ENCODE assay signal across 17 cellular contexts in genomic region chr6:43985329-43985728, GRCh38.
DNase-seq lines count a peak whose midpoint lies in the region; ATAC-seq and TF ChIP-seq lines count a peak whose summit lies in the region.
"Had no signal": no experiment of that assay in that cellular context is flagged by ENCODE, and none has a peak within 500 bp of the region (broad histone marks: within the 10 kb centered on the region; RNA-seq: fewer than 3 reads in every experiment).

No MANE protein-coding gene starts in this region.

- H3K23ac ChIP-seq in neuronal stem cell (ENCODE audit: low read depth, low read length, poor library complexity): no peak overlapping the region

- H3K4me1 Mint-ChIP-seq in stimulated activated naive B cell treated with anti-CD40 and anti-IgM and Interleukin-4, amounts not matched to agents 10 μg/mL and 1 μg/mL and 100 μg/mL, for 72 hours: no peaks in the 10 kb centered on the region

- H3K18ac ChIP-seq in neuronal stem cell (ENCODE audit: low read length): peak overlapping the region; percentile 85

- no peak overlapping the region for H2BK15ac ChIP-seq in neuronal stem cell (ENCODE audit: low read length)

- no peak for TF ChIP-seq POLR2A in body of pancreas (IDR thresholded peaks at IDR 0.05)

- peak; percentile 54 for DNase-seq in COLO668 (lab: John Stamatoyannopoulos, UW; ENCODE audit: unreplicated experiment)
- DNase-seq in H7: peak; percentile 23
- peak; percentile 58 to 80 (median 80) for DNase-seq in body of pancreas
- DNase-seq in neuronal stem cell (ENCODE audit: low spot score): no peak
- no peak for DNase-seq in activated T-cell treated with anti-CD3 and anti-CD28 coated beads, Interleukin-2, amount 50 U/mL, for 1 hour
- no peak for DNase-seq in RKO (ENCODE audit: low spot score)
- no peak for DNase-seq in stimulated activated naive B cell treated with anti-CD40 and anti-IgM and Interleukin-4, amounts not matched to agents 10 μg/mL and 1 μg/mL and 100 μg/mL, for 72 hours
- DNase-seq: C1 segment of cervical spinal cord, GDM1, KBM-7, NCI-H187 treated with DMSO at 0.1 percent for 48 hours, NCI-H2171 treated with DMSO at 0.1 percent for 48 hours, NCI-H446, NCI-H82, RPMI8226, SHP77 treated with DMSO at 0.1 percent for 48 hours, SK-N-SH had no signal

- no peaks in the 10 kb centered on the region for H3K79me1 ChIP-seq in neuronal stem cell (ENCODE audit: low read depth, low read length)

- WGBS in body of pancreas, 2 donors: 13 to 28% methylated on average over 2 of the region's 2 CpGs
- WGBS in neuronal stem cell (ENCODE audit: extremely low coverage in 2 of 2, insufficient read length in 2 of 2, insufficient replicate concordance in 1 of 2), 2 donors: no CpG with 5 or more reads among the region's 2 CpGs

- H2BK5ac ChIP-seq in neuronal stem cell (ENCODE audit: low read length): no peak overlapping the region

- intact Hi-C loops in body of pancreas (cut with DNase I): no loop called here

- no peak overlapping the region for H3K14ac ChIP-seq in neuronal stem cell (ENCODE audit: low read length)

- no peak overlapping the region for H2AFZ ChIP-seq in neuronal stem cell (ENCODE audit: low read length)

- H3K4me3 ChIP-seq in H7 (ENCODE audit: insufficient read depth, low read depth, low read length): no peak overlapping the region
- no peak overlapping the region for H3K4me3 ChIP-seq in body of pancreas
- H3K4me3 ChIP-seq in neuronal stem cell (ENCODE audit: low read length in 2 of 2): no peak overlapping the region

- H3K27ac ChIP-seq in body of pancreas (peak overlapping the region; percentile 74 to 90 (median 86)), neuronal stem cell (replicated peaks; ENCODE audit: low read length) (no peak overlapping the region)

- no peak overlapping the region for H2BK120ac ChIP-seq in neuronal stem cell (ENCODE audit: low read depth, low read length)

- ATAC-seq in body of pancreas: peak; percentile 84
- ATAC-seq in stimulated activated naive B cell treated with anti-CD40 and anti-IgM and Interleukin-4, amounts not matched to agents 10 μg/mL and 1 μg/mL and 100 μg/mL, for 72 hours (replicated peaks): no peak

- H4K8ac ChIP-seq in neuronal stem cell (ENCODE audit: low read depth, low read length): no peak overlapping the region

- H3K4me3 Mint-ChIP-seq in stimulated activated naive B cell treated with anti-CD40 and anti-IgM and Interleukin-4, amounts not matched to agents 10 μg/mL and 1 μg/mL and 100 μg/mL, for 72 hours: no peak overlapping the region

- H3K27me3 Mint-ChIP-seq in stimulated activated naive B cell treated with anti-CD40 and anti-IgM and Interleukin-4, amounts not matched to agents 10 μg/mL and 1 μg/mL and 100 μg/mL, for 72 hours: peaks cover 22 to 26% of the 10 kb centered on the region in 2 donors

- no peaks in the 10 kb centered on the region for H3K9me3 Mint-ChIP-seq in stimulated activated naive B cell treated with anti-CD40 and anti-IgM and Interleukin-4, amounts not matched to agents 10 μg/mL and 1 μg/mL and 100 μg/mL, for 72 hours

- no peaks in the 10 kb centered on the region for H3K36me3 ChIP-seq in H7 (replicated peaks; ENCODE audit: control insufficient read depth, insufficient read depth, low read length)
- H3K36me3 ChIP-seq in body of pancreas (replicated peaks in 1 of 2; ENCODE audit: insufficient read depth in 1 of 2, low read depth in 2 of 2): no peaks in the 10 kb centered on the region
- H3K36me3 ChIP-seq in neuronal stem cell (replicated peaks in 1 of 2; ENCODE audit: control insufficient read depth in 2 of 2, insufficient read depth in 2 of 2, low read length in 2 of 2): no peaks in the 10 kb centered on the region

- H2BK12ac ChIP-seq in neuronal stem cell (ENCODE audit: low read length): no peak overlapping the region

- H3K4ac ChIP-seq in neuronal stem cell (ENCODE audit: low read length): no peak overlapping the region

- peak overlapping the region; percentile 78 for H2AK5ac ChIP-seq in neuronal stem cell (ENCODE audit: low read depth, low read length)

- peak overlapping the region; percentile 25 for H4K91ac ChIP-seq in neuronal stem cell (ENCODE audit: low read depth, low read length, poor library complexity)

- no peak overlapping the region for H3K9ac ChIP-seq in neuronal stem cell (ENCODE audit: low read depth, low read length, poor library complexity)
- H3K9ac ChIP-seq: SK-N-SH had no signal

- H3K27me3 ChIP-seq in H7 (ENCODE audit: control insufficient read depth, insufficient read depth, low read length) (no peaks in the 10 kb centered on the region; the same call in none of the 2 replicates), body of pancreas (no peaks in the 10 kb centered on the region), neuronal stem cell (ENCODE audit: control insufficient read depth in 3 of 3, insufficient read depth in 3 of 3, low read depth in 1 of 3, low read length in 3 of 3) (peaks cover 0 to 68% (median 0%) of the 10 kb centered on the region in 3 experiments)

- no peak overlapping the region for H3K27ac Mint-ChIP-seq in stimulated activated naive B cell treated with anti-CD40 and anti-IgM and Interleukin-4, amounts not matched to agents 10 μg/mL and 1 μg/mL and 100 μg/mL, for 72 hours

- H3K36me3 Mint-ChIP-seq in stimulated activated naive B cell treated with anti-CD40 and anti-IgM and Interleukin-4, amounts not matched to agents 10 μg/mL and 1 μg/mL and 100 μg/mL, for 72 hours: no peaks in the 10 kb centered on the region

- no peak for TF ChIP-seq CTCF in body of pancreas (IDR thresholded peaks at IDR 0.05)

- H3K9me3 ChIP-seq in body of pancreas (no peaks in the 10 kb centered on the region), neuronal stem cell (replicated peaks in 1 of 2; ENCODE audit: control insufficient read depth in 2 of 2, insufficient read depth in 1 of 2, low read depth in 1 of 2, low read length in 2 of 2) (no peaks in the 10 kb centered on the region)
- H3K9me3 ChIP-seq: SK-N-SH had no signal

- H3K4me1 ChIP-seq in body of pancreas: peaks cover 60% of the 10 kb centered on the region
- H3K4me1 ChIP-seq in neuronal stem cell (ENCODE audit: control insufficient read depth in 2 of 2, insufficient read depth in 1 of 2, low read depth in 1 of 2, low read length in 2 of 2): peaks cover 3 to 13% of the 10 kb centered on the region in 2 donors

- H3K4me2 ChIP-seq in neuronal stem cell (ENCODE audit: insufficient read depth, low read length, poor library complexity, severe bottlenecking): no peak overlapping the region
- H3K4me2 ChIP-seq: SK-N-SH had no signal

Comparison
In these comparisons a context has a peak if more than half of its experiments do, and no peak if none do; other contexts are left out.
1. DNase-seq: peak in COLO668 (single experiment), H7 (single experiment) and body of pancreas (4 of 4); none in neuronal stem cell (single experiment), activated T-cell treated with anti-CD3 and anti-CD28 coated beads, Interleukin-2, amount 50 U/mL, for 1 hour (single experiment), RKO (single experiment) and stimulated activated naive B cell treated with anti-CD40 and anti-IgM and Interleukin-4, amounts not matched to agents 10 μg/mL and 1 μg/mL and 100 μg/mL, for 72 hours (single experiment).